In the genomic region with DNA sequence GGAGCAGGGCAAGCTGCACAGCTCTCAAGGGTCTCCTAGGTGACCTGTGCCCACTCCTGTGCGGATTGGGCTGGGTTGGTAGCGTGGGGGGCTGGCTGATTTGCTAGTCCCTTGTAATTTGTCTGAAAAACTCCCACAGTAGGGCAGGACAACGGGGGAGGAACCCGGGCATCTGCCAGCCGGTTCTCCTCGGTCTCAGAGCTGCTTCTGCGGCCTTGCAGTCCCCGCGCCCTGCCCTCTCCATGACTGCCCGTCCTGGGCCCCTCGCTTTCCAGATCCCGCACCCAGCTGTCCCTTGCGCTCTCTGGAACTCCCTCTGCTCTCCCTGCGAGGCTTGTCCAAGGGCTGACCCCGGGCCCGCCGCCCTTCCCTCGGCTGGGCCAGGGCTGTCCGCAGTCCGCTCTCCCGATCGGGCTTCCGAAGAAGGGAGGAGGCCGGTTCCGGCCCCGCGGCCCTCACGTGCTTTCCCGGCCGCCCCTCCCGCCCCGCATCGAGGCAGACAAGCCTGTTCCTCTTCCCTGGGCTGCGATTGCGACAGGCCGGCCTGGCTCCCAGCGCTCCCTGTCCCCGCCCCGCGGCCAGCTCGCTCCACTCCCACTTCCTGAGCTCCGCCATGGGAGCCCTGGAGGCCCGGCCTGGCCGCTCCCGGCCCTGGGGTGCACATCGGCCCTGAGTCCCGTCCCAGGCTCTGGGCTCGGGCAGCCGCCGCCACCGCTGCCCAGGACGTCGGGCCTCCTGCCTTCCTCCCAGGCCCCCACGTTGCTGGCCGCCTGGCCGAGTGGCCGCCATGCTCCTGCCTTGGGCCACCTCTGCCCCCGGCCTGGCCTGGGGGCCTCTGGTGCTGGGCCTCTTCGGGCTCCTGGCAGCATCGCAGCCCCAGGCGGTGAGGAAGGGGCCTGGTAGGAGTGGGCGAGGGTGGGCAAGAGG, we compare ENCODE assay signal across 8 cellular contexts. TPM values are rescaled to one million over a fixed set of nuclear protein-coding genes. Genes with fewer than 3 reads are reported as not detected.
DNase-seq lines count a peak whose midpoint lies in the region; ATAC-seq and TF ChIP-seq lines count a peak whose summit lies in the region.

A gene (plus strand): TSS at position 591 of the 927 bp plus-strand sequence. CDS start 197 bp downstream, at position 788.

- H3K36me3 ChIP-seq in GM23248 (ENCODE audit: low read depth) (peaks cover 27% of the 10 kb centered on the region; the same call in 1 of the 2 replicates), mammary epithelial cell (ENCODE audit: insufficient read depth, low read length) (peaks cover 24% of the 10 kb centered on the region)

- ATAC-seq in sciatic nerve (peak; percentile 98), GM21447 (IDR thresholded peaks at IDR 0.05; ENCODE audit: unreplicated experiment) (no peak)

- dilution Hi-C loops in mammary epithelial cell (cut with HindIII; ENCODE audit: low sequenced_read_pairs), result no loop called here

- H4K20me1 ChIP-seq in GM23248 (ENCODE audit: insufficient read depth) (no peaks in the 10 kb centered on the region), mammary epithelial cell (ENCODE audit: insufficient read depth, low read length) (no peaks in the 10 kb centered on the region)

- H3K27me3 ChIP-seq in GM23248 (replicated peaks; ENCODE audit: insufficient read depth), result no peaks in the 10 kb centered on the region
- no peaks in the 10 kb centered on the region for H3K27me3 ChIP-seq in mammary epithelial cell (ENCODE audit: insufficient read depth, low read length)

- H3F3A ChIP-seq in GM23248 (ENCODE audit: insufficient read depth), result peaks cover 7% of the 10 kb centered on the region

- TF ChIP-seq CTCF in mammary epithelial cell (conservative IDR thresholded peaks at IDR 0.05 in 1 of 2, IDR thresholded peaks at IDR 0.05 in 1 of 2; ENCODE audit: extremely low read depth in 1 of 2, insufficient read depth in 1 of 2, low read depth in 1 of 2, low read length in 2 of 2), result peak in 1 of 2 donors; percentile 10

- peak within 1 kb of the TSS; percentile 75 for H3K27ac ChIP-seq in GM23248
- peak within 1 kb of the TSS; percentile 80 for H3K27ac ChIP-seq in mammary epithelial cell (ENCODE audit: insufficient read depth, low read depth, low read length)

- BruUV-seq in mammary epithelial cell (replicated peaks; lab: Mats Ljungman, UMichigan), result no TSS peak

- peak within 1 kb of the TSS; percentile 83 for H3K4me3 ChIP-seq in GM23248
- peak within 1 kb of the TSS; percentile 77 to 89 (median 85) for H3K4me3 ChIP-seq in mammary epithelial cell (replicated peaks in 1 of 3; ENCODE audit: insufficient read depth in 1 of 3, low read depth in 2 of 3, low read length in 3 of 3)

- peak within 1 kb of the TSS; percentile 91 for H3K9ac ChIP-seq in GM23248
- peak within 1 kb of the TSS; percentile 94 for H3K9ac ChIP-seq in mammary epithelial cell (ENCODE audit: insufficient read depth, low read length)

- CTCF ChIA-PET in mammary epithelial cell (lab: Charles Lee; ENCODE audit: low non-redundant PET), result no interaction called here

- no peaks in the 10 kb centered on the region for H3K9me2 ChIP-seq in GM23248 (ENCODE audit: insufficient read depth)

- peak; percentile 98 for DNase-seq in GM23248
- peak; percentile 61 for DNase-seq in NOMO-1 treated with dmso at 0.1 percent for 144 hours (lab: John Stamatoyannopoulos, UW; ENCODE audit: unreplicated experiment)
- peak; percentile 90 for DNase-seq in mammary epithelial cell
- DNase-seq in iPS-NIHi11 (ENCODE audit: low spot score), result peak; percentile 88
- peak; percentile 97 for DNase-seq in sciatic nerve (ENCODE audit: low spot score)
- no peak for DNase-seq in NCI-H128 (lab: John Stamatoyannopoulos, UW; ENCODE audit: unreplicated experiment)
- DNase-seq in NCI-H1048 (lab: John Stamatoyannopoulos, UW), result no peak

- WGBS in GM23248 (ENCODE audit: low coverage in 1 of 2, low lambda C conversion rate in 2 of 2, missing lambda C conversion rate in 2 of 2), 2 experiments, result 2% methylated on average over 43 to 44 of the region's 62 CpGs
- 1% methylated on average over 15 of the region's 62 CpGs for WGBS in mammary epithelial cell (ENCODE audit: low coverage, missing lambda C conversion rate)

- H2AFZ ChIP-seq in GM23248 (peak within 1 kb of the TSS; percentile 71), mammary epithelial cell (ENCODE audit: low read depth, low read length) (peak within 1 kb of the TSS; percentile 76)

- H3K79me2 ChIP-seq in GM23248 (ENCODE audit: insufficient read depth) (peaks cover 37% of the 10 kb centered on the region), mammary epithelial cell (ENCODE audit: insufficient read depth, low read length) (peaks cover 56% of the 10 kb centered on the region)

- H3K4me2 ChIP-seq in GM23248 (ENCODE audit: unreplicated experiment) (peak within 1 kb of the TSS; percentile 97), mammary epithelial cell (ENCODE audit: insufficient read depth, low read depth, low read length) (peak within 1 kb of the TSS; percentile 98)

- in situ Hi-C loops in GM23248 (cut with MboI) (no loop called here), mammary epithelial cell (cut with MboI; ENCODE audit: low sequenced_read_pairs in 2 of 2) (no loop called here)

- intact Hi-C loops in mammary epithelial cell (cut with micrococcal nuclease), result loop anchor here (1.0 kb wide), 2 partner anchors 8 to 48 kb away; no protein-coding TSS in a partner anchor
- intact Hi-C loops in sciatic nerve (cut with DNase I), result loop anchor here (10.0 kb wide), 1 partner anchor 49 kb away; no protein-coding TSS in a partner anchor

- H3K9me3 ChIP-seq in GM23248 (ENCODE audit: low read depth) (no peaks in the 10 kb centered on the region), mammary epithelial cell (replicated peaks; ENCODE audit: insufficient read depth, low read length) (no peaks in the 10 kb centered on the region)

- H3K4me1 ChIP-seq in GM23248 (ENCODE audit: insufficient read depth) (peaks cover 20% of the 10 kb centered on the region), mammary epithelial cell (ENCODE audit: insufficient read depth, low read length) (peaks cover 36% of the 10 kb centered on the region)

RNA-seq across cellular contexts. Expression of the gene that starts here (rescaled TPM):
- 147 TPM in 2 replicates for total RNA-seq in GM23248 (2014; rRNA removed; shearing (Covaris generic))
- polyA plus RNA-seq in GM23248 (2016; fragmentation: Nextera tagmentation; extraction: Ambion mirVana) (113 and 117 TPM in 2 replicates), mammary epithelial cell (119 TPM)
- total RNA-seq in mammary epithelial cell (100 to 1,000 TPM; 134 to 149 TPM), sciatic nerve (99.7 TPM)
- 89.5 TPM for polyA minus RNA-seq in mammary epithelial cell

Comparison
In these comparisons a context has a peak if more than half of its experiments do, and no peak if none do; other contexts are left out.
1. DNase-seq: peak in GM23248 (single experiment), NOMO-1 treated with dmso at 0.1 percent for 144 hours (single experiment), mammary epithelial cell (single experiment), iPS-NIHi11 (single experiment) and sciatic nerve (single experiment); none in NCI-H128 (single experiment) and NCI-H1048 (single experiment).